In the genomic region with DNA sequence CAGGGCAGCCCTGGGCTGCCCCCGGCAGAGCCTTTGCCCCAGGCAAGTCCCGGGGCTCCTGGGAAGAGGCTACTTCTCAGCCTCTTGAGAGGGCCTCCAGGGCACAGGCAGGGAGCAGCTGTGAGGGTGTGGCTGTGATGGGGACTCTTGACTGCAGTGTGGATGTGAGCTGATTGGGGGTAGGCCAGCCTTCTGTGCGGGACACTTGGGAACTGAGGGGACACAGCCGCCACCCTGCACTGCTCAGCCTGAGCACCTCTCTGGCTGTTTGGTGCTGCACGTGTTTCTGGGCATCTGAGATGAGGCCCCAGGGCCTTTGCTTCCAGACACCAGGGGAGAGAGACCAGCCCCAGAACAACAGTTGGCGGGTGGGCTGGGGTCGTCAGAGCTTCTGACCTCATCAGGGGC, we compare ENCODE assay signal across 8 cellular contexts.
DNase-seq lines count a peak whose midpoint lies in the region; ATAC-seq and TF ChIP-seq lines count a peak whose summit lies in the region.

No MANE protein-coding gene starts in this region.

- DNase-seq in ELF-1 (ENCODE audit: low read depth, low spot score) (peak; percentile 44), lung (ENCODE audit: low spot score) (no peak), anterior cingulate cortex (lab: John Stamatoyannopoulos, UW) (no peak), pons (ENCODE audit: low spot score) (no peak)

- 18 to 28% methylated on average over 7 of the region's 7 CpGs for WGBS in lung, 2 donors

- H3K36me3 Mint-ChIP-seq in activated T-helper 17 cell treated with anti-CD3 and anti-CD28 coated beads, Interleukin-2, amount 50 U/mL, for 72 hours (ENCODE audit: low read depth): peaks cover 8% of the 10 kb centered on the region

- H3K27me3 Mint-ChIP-seq in activated T-helper 17 cell treated with anti-CD3 and anti-CD28 coated beads, Interleukin-2, amount 50 U/mL, for 72 hours: no peaks in the 10 kb centered on the region

- no peak for TF ChIP-seq CTCF in lung (IDR thresholded peaks at IDR 0.05; ENCODE audit: control extremely low read depth, extremely low read depth)

- H3K9me3 ChIP-seq in lung (ENCODE audit: control insufficient read depth in 2 of 2, insufficient read depth in 1 of 2, low read length in 1 of 2): no peaks in the 10 kb centered on the region

- peak overlapping the region; percentile 98 for H3K27ac Mint-ChIP-seq in activated T-helper 17 cell treated with anti-CD3 and anti-CD28 coated beads, Interleukin-2, amount 50 U/mL, for 72 hours

- no peak overlapping the region for H3K4me3 ChIP-seq in lung

- H3K36me3 ChIP-seq in lung (ENCODE audit: control insufficient read depth in 2 of 2, insufficient read depth in 2 of 2, low read length in 2 of 2): peaks cover 0 to 1% of the 10 kb centered on the region in 2 donors

- no peaks in the 10 kb centered on the region for H3K9me3 Mint-ChIP-seq in activated T-helper 17 cell treated with anti-CD3 and anti-CD28 coated beads, Interleukin-2, amount 50 U/mL, for 72 hours

- peaks cover 39% of the 10 kb centered on the region for H3K4me1 Mint-ChIP-seq in activated T-helper 17 cell treated with anti-CD3 and anti-CD28 coated beads, Interleukin-2, amount 50 U/mL, for 72 hours

- no peaks in the 10 kb centered on the region for H3K27me3 ChIP-seq in lung (ENCODE audit: control insufficient read depth, insufficient read depth)

- peaks cover 11 to 54% of the 10 kb centered on the region in 2 donors for H3K4me1 ChIP-seq in lung (ENCODE audit: control insufficient read depth in 2 of 2, insufficient read depth in 2 of 2, low read length in 2 of 2)

- ATAC-seq in HG02571 (IDR thresholded peaks at IDR 0.05; ENCODE audit: unreplicated experiment): peak; percentile 26
- ATAC-seq in activated T-helper 17 cell treated with anti-CD3 and anti-CD28 coated beads, Interleukin-2, amount 50 U/mL, for 72 hours (replicated peaks): peak; percentile 41
- ATAC-seq in lung (ENCODE audit: insufficient read depth, low FRiP score): peak; percentile 19
- ATAC-seq in GM19023 (IDR thresholded peaks at IDR 0.05; ENCODE audit: unreplicated experiment): no peak
- no peak for ATAC-seq in GM19328 (IDR thresholded peaks at IDR 0.05; ENCODE audit: unreplicated experiment)

- H3K4me3 Mint-ChIP-seq in activated T-helper 17 cell treated with anti-CD3 and anti-CD28 coated beads, Interleukin-2, amount 50 U/mL, for 72 hours: peak overlapping the region; percentile 85

- peak overlapping the region; percentile 43 to 88 for H3K27ac ChIP-seq in lung (ENCODE audit: low read depth in 1 of 2, low read length in 1 of 2)

Comparison
In these comparisons a context has a peak if more than half of its experiments do, and no peak if none do; other contexts are left out.
1. ATAC-seq: peak in HG02571 (single experiment), activated T-helper 17 cell treated with anti-CD3 and anti-CD28 coated beads, Interleukin-2, amount 50 U/mL, for 72 hours (single experiment) and lung (single experiment); none in GM19023 (single experiment) and GM19328 (single experiment).